11 cellular contexts compared by ENCODE assay signal in the genomic region with DNA sequence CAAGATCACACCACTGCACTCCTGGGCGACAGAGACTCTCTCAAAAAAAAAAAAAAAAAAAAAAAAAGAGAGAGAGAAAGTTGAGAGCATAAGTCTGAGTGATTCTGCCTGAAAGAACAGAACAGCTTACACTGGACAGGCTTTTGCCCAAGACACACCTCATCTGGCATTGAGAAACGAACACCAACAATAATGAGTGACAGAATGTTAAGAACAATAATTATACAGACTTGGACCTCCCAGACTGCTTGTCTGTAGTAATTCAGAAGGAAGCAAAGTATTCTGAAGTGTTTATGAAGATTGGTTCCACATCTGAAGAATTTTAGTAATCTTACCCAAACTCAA. TPM values are rescaled to one million over a fixed set of nuclear protein-coding genes. Genes with fewer than 3 reads are reported as not detected.
DNase-seq lines count a peak whose midpoint lies in the region; ATAC-seq, FAIRE-seq and TF ChIP-seq lines count a peak whose summit lies in the region.
"Had no signal": no experiment of that assay in that cellular context is flagged by ENCODE, and none has a peak within 500 bp of the region (broad histone marks: within the 10 kb centered on the region; RNA-seq: fewer than 3 reads in every experiment).

No MANE protein-coding gene starts in this region.

- DNase-seq in fibroblast of gingiva (ENCODE audit: low read depth) (peak; percentile 42), suprapubic skin (ENCODE audit: low spot score in 2 of 2) (no peak), HPDE6-E6E7 (ENCODE audit: extremely low spot score) (no peak), caudate nucleus (lab: John Stamatoyannopoulos, UW) (no peak), kidney (no peak)
- DNase-seq: activated effector memory CD4-positive, alpha-beta T cell treated with Interleukin-2 at 50 U/mL for 16 hours; C1 segment of cervical spinal cord; glutamatergic neuron had no signal

- peak overlapping the region in 9 of 11 experiments; percentile 6 to 57 (median 41); a peak in 11 of 22 replicates for H3K27ac ChIP-seq in BLaER1 treated with 17β-estradiol and CSF1 and Interleukin-3, amounts not matched to agents 10 nM and 100 nM
- H3K27ac ChIP-seq in suprapubic skin, result no peak overlapping the region
- no peak overlapping the region for H3K27ac ChIP-seq in caudate nucleus (ENCODE audit: low read depth, low read length)
- no peak overlapping the region for H3K27ac ChIP-seq in kidney (ENCODE audit: low read depth in 2 of 2, low read length in 2 of 2)

- H4K20me1 ChIP-seq in BLaER1 treated with 17β-estradiol and CSF1 and Interleukin-3, amounts not matched to agents 10 nM and 100 nM, result peaks cover 0 to 89% (median 10%) of the 10 kb centered on the region in 11 experiments; a peak in 13 of 22 replicates

- peaks cover 0 to 9% (median 0%) of the 10 kb centered on the region in 11 experiments; a peak in 2 of 22 replicates for H3K36me3 ChIP-seq in BLaER1 treated with 17β-estradiol and CSF1 and Interleukin-3, amounts not matched to agents 10 nM and 100 nM
- H3K36me3 ChIP-seq in suprapubic skin (no peaks in the 10 kb centered on the region), kidney (ENCODE audit: control insufficient read depth in 1 of 2, insufficient read depth in 2 of 2, low read length in 2 of 2) (no peaks in the 10 kb centered on the region)

- peak overlapping the region in 1 of 11 experiments; percentile 31; a peak in 1 of 22 replicates for H3K9ac ChIP-seq in BLaER1 treated with 17β-estradiol and CSF1 and Interleukin-3, amounts not matched to agents 10 nM and 100 nM
- H3K9ac ChIP-seq in kidney (ENCODE audit: low read length in 2 of 2), result no peak overlapping the region

- H3K4me2 ChIP-seq in BLaER1 treated with 17β-estradiol and CSF1 and Interleukin-3, amounts not matched to agents 10 nM and 100 nM, result peak overlapping the region; percentile 70 to 81 (median 76)

- ATAC-seq in GM21381 (IDR thresholded peaks at IDR 0.05; ENCODE audit: unreplicated experiment) (peak; percentile 20), HG03108 (IDR thresholded peaks at IDR 0.05; ENCODE audit: unreplicated experiment) (peak; percentile 5)

- H3K4me1 ChIP-seq in BLaER1 treated with 17β-estradiol and CSF1 and Interleukin-3, amounts not matched to agents 10 nM and 100 nM, result peaks cover 54 to 77% (median 64%) of the 10 kb centered on the region in 10 experiments
- no peaks in the 10 kb centered on the region for H3K4me1 ChIP-seq in suprapubic skin
- no peaks in the 10 kb centered on the region for H3K4me1 ChIP-seq in kidney (ENCODE audit: control insufficient read depth in 1 of 2, insufficient read depth in 1 of 2, low read depth in 1 of 2, low read length in 2 of 2)

- 79% methylated on average over 2 of the region's 2 CpGs for WGBS in suprapubic skin

- intact Hi-C loops in kidney (cut with DNase I), result no loop called here

- H3K27me3 ChIP-seq in BLaER1 treated with 17β-estradiol and CSF1 and Interleukin-3, amounts not matched to agents 10 nM and 100 nM, result no peaks in the 10 kb centered on the region
- H3K27me3 ChIP-seq in suprapubic skin, result no peaks in the 10 kb centered on the region

- TF ChIP-seq POLR2A in suprapubic skin (IDR thresholded peaks at IDR 0.05), result no peak

- H3K9me3 ChIP-seq in BLaER1 treated with 17β-estradiol and CSF1 and Interleukin-3, amounts not matched to agents 10 nM and 100 nM (replicated peaks in 1 of 11), result no peaks in the 10 kb centered on the region
- H3K9me3 ChIP-seq in suprapubic skin (no peaks in the 10 kb centered on the region), kidney (ENCODE audit: control insufficient read depth in 1 of 2, low read length in 2 of 2) (no peaks in the 10 kb centered on the region)

- no peak overlapping the region for H3K4me3 ChIP-seq in BLaER1 treated with 17β-estradiol and CSF1 and Interleukin-3, amounts not matched to agents 10 nM and 100 nM
- no peak overlapping the region for H3K4me3 ChIP-seq in suprapubic skin
- H3K4me3 ChIP-seq in kidney (ENCODE audit: low read length in 2 of 2), result no peak overlapping the region

- TF ChIP-seq EP300 in suprapubic skin (IDR thresholded peaks at IDR 0.05), result no peak

- no peak for FAIRE-seq in kidney (lab: Jason Lieb, UNC)

- TF ChIP-seq CTCF in suprapubic skin (IDR thresholded peaks at IDR 0.05) (no peak), kidney (IDR thresholded peaks at IDR 0.05; ENCODE audit: borderline replicate concordance, extremely low read depth, insufficient read depth) (no peak)

RNA-seq across cellular contexts. Expression of a gene that starts 20.0 kb away (rescaled TPM):
- total RNA-seq in suprapubic skin (10 to 100 TPM in 2 of 4 donors, 1 to 10 TPM in 2; 5.1 to 51.2 (median 14.6) TPM), kidney (52.4 TPM)
- polyA plus RNA-seq in kidney (ENCODE audit: insufficient read depth, low read depth, low replicate concordance), result 11.3 TPM

Comparison
In these comparisons a context has a peak if more than half of its experiments do, and no peak if none do; other contexts are left out.
1. H3K27ac ChIP-seq: peak in BLaER1 treated with 17β-estradiol and CSF1 and Interleukin-3, amounts not matched to agents 10 nM and 100 nM (9 of 11); none in suprapubic skin (single experiment), caudate nucleus (single experiment) and kidney (0 of 2).